1 cellular context compared by ENCODE assay signal in genomic region chr11:125592305-125593112, GRCh38.
TF ChIP-seq lines count a peak whose summit lies in the region.

Gene STT3A (plus strand): TSS chr11:125592852. CDS start chr11:125595916, 3,064 bp downstream.

TF ChIP-seq in HepG2, 621 proteins besides CTCF, POLR2A, EP300 and RAD21 (continued from another document and continues in another):
- TF ChIP-seq ARID4A (CRISPR knock-in tag; IDR thresholded peaks at IDR 0.05; ENCODE audit: borderline replicate concordance) (peak; percentile 90; the same call in 1 of the 2 replicates), HOXA3 (CRISPR knock-in tag; IDR thresholded peaks at IDR 0.05) (peak; percentile 90), BCL6 (CRISPR knock-in tag; IDR thresholded peaks at IDR 0.05) (peak; percentile 18; the same call in 1 of the 2 replicates), DNMT3B (CRISPR knock-in tag; conservative IDR thresholded peaks at IDR 0.05) (peak; percentile 13; the same call in 1 of the 2 replicates), ZNF616 (CRISPR knock-in tag; IDR thresholded peaks at IDR 0.05; ENCODE audit: low read depth) (no peak), PBX3 (CRISPR knock-in tag; IDR thresholded peaks at IDR 0.05; ENCODE audit: borderline replicate concordance) (peak; percentile 97; the same call in 1 of the 2 replicates), NCOA5 (CRISPR knock-in tag; IDR thresholded peaks at IDR 0.05) (no peak), SETDB1 (CRISPR knock-in tag; IDR thresholded peaks at IDR 0.05; ENCODE audit: borderline replicate concordance) (no peak), POLR2AphosphoS5 (IDR thresholded peaks at IDR 0.05; ENCODE audit: low read depth, low read length) (peak; percentile 90), PLRG1 (conservative IDR thresholded peaks at IDR 0.05) (no peak), IRX3 (CRISPR knock-in tag; IDR thresholded peaks at IDR 0.05; ENCODE audit: borderline replicate concordance, low read depth) (0 out of 2 replicates have a peak, but pooled peaks have one; percentile 34), ZC3H13 (CRISPR knock-in tag; IDR thresholded peaks at IDR 0.05) (no peak), ZNF33A (CRISPR knock-in tag; IDR thresholded peaks at IDR 0.05; ENCODE audit: borderline replicate concordance) (no peak), DMAP1 (CRISPR knock-in tag; IDR thresholded peaks at IDR 0.05) (peak; percentile 94), ZNF629 (CRISPR knock-in tag; conservative IDR thresholded peaks at IDR 0.05) (no peak), GATA4 (IDR thresholded peaks at IDR 0.05; ENCODE audit: borderline replicate concordance, low read depth) (0 out of 2 replicates have a peak, but pooled peaks have one; percentile 21), ZEB1 (IDR thresholded peaks at IDR 0.05; ENCODE audit: insufficient replicate concordance, low read depth) (peak; percentile 29), CCDC6 (CRISPR knock-in tag; IDR thresholded peaks at IDR 0.05) (peak; percentile 72), CBFB (CRISPR knock-in tag; IDR thresholded peaks at IDR 0.05) (peak; percentile 60; the same call in 1 of the 2 replicates), RXRB (CRISPR knock-in tag; IDR thresholded peaks at IDR 0.05; ENCODE audit: borderline replicate concordance) (0 out of 2 replicates have a peak, but pooled peaks have one; percentile 10), RBAK (CRISPR knock-in tag; IDR thresholded peaks at IDR 0.05) (no peak), KAT8 (CRISPR knock-in tag; IDR thresholded peaks at IDR 0.05) (peak; percentile 94), SALL1 (CRISPR knock-in tag; IDR thresholded peaks at IDR 0.05) (peak; percentile 66; the same call in 1 of the 2 replicates), ZNF564 (CRISPR knock-in tag; IDR thresholded peaks at IDR 0.05) (0 out of 2 replicates have a peak, but pooled peaks have one; percentile 61), SRSF4 (IDR thresholded peaks at IDR 0.05; ENCODE audit: low read depth, low read length, poor library complexity, severe bottlenecking) (no peak), USF2 (IDR thresholded peaks at IDR 0.05; ENCODE audit: low read depth, low read length) (peak; percentile 89), USF2 (CRISPR knock-in tag; IDR thresholded peaks at IDR 0.05; ENCODE audit: borderline replicate concordance) (peak; percentile 96), ZNF609 (CRISPR knock-in tag; IDR thresholded peaks at IDR 0.05; ENCODE audit: borderline replicate concordance) (0 out of 2 replicates have a peak, but pooled peaks have one; percentile 19), ZKSCAN1 (IDR thresholded peaks at IDR 0.05; ENCODE audit: low read length) (0 out of 2 replicates have a peak, but pooled peaks have one; percentile 19), ZBTB2 (CRISPR knock-in tag; IDR thresholded peaks at IDR 0.05; ENCODE audit: low read depth) (peak; percentile 62; the same call in 1 of the 2 replicates), NFYB (CRISPR knock-in tag; IDR thresholded peaks at IDR 0.05) (peak; percentile 99), ZNF598 (CRISPR knock-in tag; IDR thresholded peaks at IDR 0.05; ENCODE audit: borderline replicate concordance) (no peak), PCBP2 (optimal IDR thresholded peaks at IDR 0.05; ENCODE audit: low read depth, low read length, poor library complexity, severe bottlenecking) (peak; percentile 35), GABPA (IDR thresholded peaks at IDR 0.05; ENCODE audit: low read depth, low read length) (peak; percentile 62), GABPA (CRISPR knock-in tag; IDR thresholded peaks at IDR 0.05; ENCODE audit: low read depth) (peak; percentile 89), ZNF501 (CRISPR knock-in tag; IDR thresholded peaks at IDR 0.05) (peak; percentile 92), ZFP37 (CRISPR knock-in tag; IDR thresholded peaks at IDR 0.05; ENCODE audit: borderline replicate concordance) (peak; percentile 75; the same call in 1 of the 2 replicates), HMGXB3 (CRISPR knock-in tag; IDR thresholded peaks at IDR 0.05; ENCODE audit: borderline replicate concordance) (peak; percentile 68), ZNF224 (CRISPR knock-in tag; IDR thresholded peaks at IDR 0.05) (peak; percentile 31; the same call in 1 of the 2 replicates), ZNF333 (CRISPR knock-in tag; IDR thresholded peaks at IDR 0.05; ENCODE audit: borderline replicate concordance) (0 out of 2 replicates have a peak, but pooled peaks have one; percentile 23), NONO (IDR thresholded peaks at IDR 0.05) (no peak), NONO (CRISPR knock-in tag; conservative IDR thresholded peaks at IDR 0.05) (peak; percentile 81; the same call in 1 of the 2 replicates), ZNF547 (CRISPR knock-in tag; IDR thresholded peaks at IDR 0.05) (peak; percentile 53; the same call in 1 of the 2 replicates)
